In genomic region chr15:51917493-51917892, GRCh38 we compare ENCODE assay signal across 8 cellular contexts. TPM values are rescaled to one million over a fixed set of nuclear protein-coding genes. Genes with fewer than 3 reads are reported as not detected.
DNase-seq lines count a peak whose midpoint lies in the region; ATAC-seq and TF ChIP-seq lines count a peak whose summit lies in the region.

No MANE protein-coding gene starts in this region.

- H3K9me3 Mint-ChIP-seq in naive thymus-derived CD8-positive, alpha-beta T cell: no peaks in the 10 kb centered on the region
- H3K9me3 Mint-ChIP-seq in activated T-helper 2 cell treated with anti-CD3 and anti-CD28 coated beads, Interferon-gamma antibody, Interleukin-2, Interleukin-4, amounts not matched to agents 10 μg/mL and 5 μg/mL and 100 μg/mL, durations not matched to agents 14 hours and 24 hours and 36 hours: no peaks in the 10 kb centered on the region

- no peak overlapping the region for H3K4me3 Mint-ChIP-seq in naive thymus-derived CD8-positive, alpha-beta T cell
- H3K4me3 Mint-ChIP-seq in activated T-helper 2 cell treated with anti-CD3 and anti-CD28 coated beads, Interferon-gamma antibody, Interleukin-2, Interleukin-4, amounts not matched to agents 10 μg/mL and 5 μg/mL and 100 μg/mL, durations not matched to agents 14 hours and 24 hours and 36 hours (ENCODE audit: low read depth): no peak overlapping the region

- peak; percentile 39 for DNase-seq in ACHN
- no peak for DNase-seq in GM10248 (ENCODE audit: extremely low spot score)
- peak; percentile 33 for DNase-seq in NT2/D1 (ENCODE audit: low read depth, low spot score)
- peak; percentile 55 to 65 for DNase-seq in erythroblast (lab: John Stamatoyannopoulos, UW)
- no peak for DNase-seq in SKM-1 treated with dmso at 0.1 percent for 144 hours (lab: John Stamatoyannopoulos, UW; ENCODE audit: unreplicated experiment)
- DNase-seq in naive thymus-derived CD8-positive, alpha-beta T cell: no peak
- DNase-seq in activated T-helper 2 cell treated with anti-CD3 and anti-CD28 coated beads, Interferon-gamma antibody, Interleukin-2, Interleukin-4, amounts not matched to agents 10 μg/mL and 5 μg/mL and 100 μg/mL, durations not matched to agents 14 hours and 24 hours and 36 hours (ENCODE audit: low spot score): no peak

- H3K4me1 ChIP-seq in NT2/D1 (ENCODE audit: insufficient read depth, insufficient read length): no peaks in the 10 kb centered on the region

- TF ChIP-seq POLR2A in erythroblast (IDR thresholded peaks at IDR 0.05; ENCODE audit: low read length): no peak

- no peaks in the 10 kb centered on the region for H3K27me3 Mint-ChIP-seq in naive thymus-derived CD8-positive, alpha-beta T cell
- no peaks in the 10 kb centered on the region for H3K27me3 Mint-ChIP-seq in activated T-helper 2 cell treated with anti-CD3 and anti-CD28 coated beads, Interferon-gamma antibody, Interleukin-2, Interleukin-4, amounts not matched to agents 10 μg/mL and 5 μg/mL and 100 μg/mL, durations not matched to agents 14 hours and 24 hours and 36 hours (ENCODE audit: low read depth)

- peak; percentile 16 for TF ChIP-seq CTCF in GM10248 (IDR thresholded peaks at IDR 0.05; ENCODE audit: control extremely low read depth, extremely low read depth, low read depth, missing control alignments)

- no peaks in the 10 kb centered on the region for H3K9me3 ChIP-seq in NT2/D1 (ENCODE audit: insufficient read depth, low read length)

- intact Hi-C loops in activated T-helper 2 cell treated with anti-CD3 and anti-CD28 coated beads, Interferon-gamma antibody, Interleukin-2, Interleukin-4, amounts not matched to agents 10 μg/mL and 5 μg/mL and 100 μg/mL, durations not matched to agents 14 hours and 24 hours and 36 hours (cut with micrococcal nuclease): no loop called here

- H3K36me3 ChIP-seq in NT2/D1 (ENCODE audit: insufficient read depth, insufficient read length, low read length): peaks cover 35% of the 10 kb centered on the region

- H3K36me3 Mint-ChIP-seq in naive thymus-derived CD8-positive, alpha-beta T cell: peaks cover 3 to 65% (median 5%) of the 10 kb centered on the region in 3 donors
- peaks cover 25% of the 10 kb centered on the region for H3K36me3 Mint-ChIP-seq in activated T-helper 2 cell treated with anti-CD3 and anti-CD28 coated beads, Interferon-gamma antibody, Interleukin-2, Interleukin-4, amounts not matched to agents 10 μg/mL and 5 μg/mL and 100 μg/mL, durations not matched to agents 14 hours and 24 hours and 36 hours (ENCODE audit: low read depth)

- peaks cover 0 to 3% (median 0%) of the 10 kb centered on the region in 4 donors for H3K4me1 Mint-ChIP-seq in naive thymus-derived CD8-positive, alpha-beta T cell
- no peaks in the 10 kb centered on the region for H3K4me1 Mint-ChIP-seq in activated T-helper 2 cell treated with anti-CD3 and anti-CD28 coated beads, Interferon-gamma antibody, Interleukin-2, Interleukin-4, amounts not matched to agents 10 μg/mL and 5 μg/mL and 100 μg/mL, durations not matched to agents 14 hours and 24 hours and 36 hours (ENCODE audit: low read depth)

- no peak overlapping the region for H3K4me3 ChIP-seq in NT2/D1 (ENCODE audit: insufficient read length, low read depth)

- POLR2A ChIA-PET in GM10248 (lab: Yijun Ruan, JAX): no interaction called here
- POLR2A ChIA-PET in naive thymus-derived CD8-positive, alpha-beta T cell (lab: Charles Lee): no interaction called here

- CTCF ChIA-PET in GM10248 (lab: Yijun Ruan, JAX): interaction anchor here (1.0 to 3.2 kb wide), 8 partner anchors 8 to 33 kb away, joined by 3 to 11 read pairs (median 4); no protein-coding TSS in a partner anchor

- H3K9ac ChIP-seq in NT2/D1 (ENCODE audit: insufficient read length, low read depth): no peak overlapping the region

- no peaks in the 10 kb centered on the region for H3K27me3 ChIP-seq in NT2/D1 (ENCODE audit: insufficient read depth, insufficient read length)

- in situ Hi-C loops in ACHN (cut with HindIII; ENCODE audit: low pct_ligation_motif_present, low pct_unique_long_range_greater_than_20kb, low sequenced_read_pairs): no loop called here

- H3K27ac Mint-ChIP-seq in naive thymus-derived CD8-positive, alpha-beta T cell: peak overlapping the region in 1 of 10 donors; percentile 3
- no peak overlapping the region for H3K27ac Mint-ChIP-seq in activated T-helper 2 cell treated with anti-CD3 and anti-CD28 coated beads, Interferon-gamma antibody, Interleukin-2, Interleukin-4, amounts not matched to agents 10 μg/mL and 5 μg/mL and 100 μg/mL, durations not matched to agents 14 hours and 24 hours and 36 hours

- no peak for ATAC-seq in naive thymus-derived CD8-positive, alpha-beta T cell
- ATAC-seq in GM18498 (IDR thresholded peaks at IDR 0.05; ENCODE audit: unreplicated experiment): no peak

RNA-seq across cellular contexts. Expression of gene LEO1, which starts 54.1 kb away (rescaled TPM):
- 10 to 100 TPM; 20.2 to 20.9 TPM for total RNA-seq in naive thymus-derived CD8-positive, alpha-beta T cell
- 10 to 100 TPM; 15.0 to 26.5 (median 19.6) TPM for polyA plus RNA-seq in naive thymus-derived CD8-positive, alpha-beta T cell
- total RNA-seq in activated T-helper 2 cell treated with anti-CD3 and anti-CD28 coated beads, Interferon-gamma antibody, Interleukin-2, Interleukin-4, amounts not matched to agents 10 μg/mL and 5 μg/mL and 100 μg/mL, durations not matched to agents 14 hours and 24 hours and 36 hours: 38.2 TPM in 2 replicates

Comparison
In these comparisons a context has a peak if more than half of its experiments do, and no peak if none do; other contexts are left out.
1. DNase-seq: peak in ACHN (single experiment), NT2/D1 (single experiment) and erythroblast (2 of 2); none in GM10248 (single experiment), SKM-1 treated with dmso at 0.1 percent for 144 hours (single experiment), naive thymus-derived CD8-positive, alpha-beta T cell (0 of 10) and activated T-helper 2 cell treated with anti-CD3 and anti-CD28 coated beads, Interferon-gamma antibody, Interleukin-2, Interleukin-4, amounts not matched to agents 10 μg/mL and 5 μg/mL and 100 μg/mL, durations not matched to agents 14 hours and 24 hours and 36 hours (single experiment).